ENCODE assay signal across 26 cellular contexts in genomic region chr14:52064174-52064573, GRCh38. TPM values are rescaled to one million over a fixed set of nuclear protein-coding genes. Genes with fewer than 3 reads are reported as not detected.
"Had no signal": no experiment of that assay in that cellular context is flagged by ENCODE, and none has a peak within 500 bp of the region (broad histone marks: within the 10 kb centered on the region; RNA-seq: fewer than 3 reads in every experiment).

No MANE protein-coding gene starts in this region.

- H3K27me3 ChIP-seq: sigmoid colon had no signal

- H3K36me3 ChIP-seq: adrenal gland, lower lobe of right lung, sigmoid colon, transverse colon had no signal

- H3K27ac ChIP-seq: body of pancreas, coronary artery, dorsolateral prefrontal cortex, lower lobe of right lung had no signal

- DNase-seq: activated B cell treated with CpG ODN at 0.5 μM for 24 hours; activated CD8-positive, alpha-beta T cell treated with anti-CD3 and anti-CD28 coated beads, Interleukin-2, amount 10 ng/mL, durations not matched to agents 7 days and 5 days; activated effector memory CD4-positive, alpha-beta T cell treated with Interleukin-2 at 50 U/mL for 16 hours; activated naive CD4-positive, alpha-beta T cell treated with Interleukin-2 at 50 U/mL for 16 hours; activated T-cell treated with anti-CD3 and anti-CD28 coated beads for 4 hours; activated T-cell treated with anti-CD3 and anti-CD28 coated beads, Interleukin-2, amount 50 U/mL, for 72 hours; adrenal gland; aorta; body of pancreas; cerebellar nuclear complex; dorsolateral prefrontal cortex; effector memory CD4-positive, alpha-beta T cell; foreskin melanocyte; hippocampal formation; kidney; lower lobe of right lung; mesendoderm; mucosa of descending colon; sigmoid colon; small intestine; stimulated activated CD4-positive, alpha-beta T cell treated with anti-CD3 and anti-CD28 coated beads, Interleukin-1b, Interleukin-23, amount 100 ng/mL, for 48 hours; stimulated activated naive CD4-positive, alpha-beta T cell; T-helper 1 cell; transverse colon had no signal

- H3K9me3 ChIP-seq: adrenal gland, body of pancreas, lower lobe of right lung, mucosa of descending colon, sigmoid colon, transverse colon had no signal

- H3K4me3 ChIP-seq: adrenal gland, body of pancreas, coronary artery, dorsolateral prefrontal cortex, lower lobe of right lung, mucosa of descending colon, sigmoid colon, transverse colon had no signal

- ATAC-seq: activated CD8-positive, alpha-beta T cell treated with anti-CD3 and anti-CD28 coated beads, Interleukin-2, amount 10 ng/mL, durations not matched to agents 7 days and 5 days; activated T-cell treated with anti-CD3 and anti-CD28 coated beads, Interleukin-2, amount 50 U/mL, for 72 hours; body of pancreas; lower lobe of right lung; mucosa of descending colon; natural killer cell treated with Interleukin-12 subunit alpha and Interleukin-12 subunit beta and Interleukin-15 and Interleukin-18, amount 100 ng/mL, for 72 hours had no signal

RNA-seq across cellular contexts. Expression of gene NID2, which starts 4.7 kb away (rescaled TPM):
- total RNA-seq: activated B cell treated with CpG ODN at 0.5 μM for 24 hours had no signal
